ENCODE assay signal across 21 cellular contexts in the genomic region with DNA sequence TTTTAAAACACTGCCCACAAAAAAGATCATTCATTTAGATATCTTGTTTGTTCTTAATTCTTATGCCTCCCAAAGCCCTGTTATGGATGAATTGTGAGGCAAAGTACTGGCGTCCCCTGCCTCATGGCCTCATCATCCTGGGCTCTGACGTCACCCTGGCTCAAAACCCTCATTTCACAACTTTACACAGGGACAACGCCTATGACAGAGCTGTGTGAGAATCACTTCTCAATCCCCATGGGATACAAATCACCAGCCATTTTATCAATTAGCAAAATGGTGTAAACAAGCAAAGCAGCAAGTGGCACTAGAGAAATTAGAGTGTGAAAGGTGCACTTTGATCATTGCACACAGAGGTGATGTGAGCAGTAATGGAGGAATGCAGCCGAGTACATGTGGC. TPM values are rescaled to one million over a fixed set of nuclear protein-coding genes. Genes with fewer than 3 reads are reported as not detected.
DNase-seq lines count a peak whose midpoint lies in the region; ATAC-seq and TF ChIP-seq lines count a peak whose summit lies in the region.
"Had no signal": no experiment of that assay in that cellular context is flagged by ENCODE, and none has a peak within 500 bp of the region (broad histone marks: within the 10 kb centered on the region; RNA-seq: fewer than 3 reads in every experiment).

No MANE protein-coding gene starts in this region.

- no peaks in the 10 kb centered on the region for H3K4me1 Mint-ChIP-seq in activated CD8-positive, alpha-beta T cell treated with anti-CD3 and anti-CD28 coated beads for 36 hours (ENCODE audit: low read depth)

- POLR2A ChIA-PET in activated CD8-positive, alpha-beta T cell treated with anti-CD3 and anti-CD28 coated beads for 36 hours (lab: Charles Lee) = no interaction called here

- no peak overlapping the region for H3K4me3 Mint-ChIP-seq in activated CD8-positive, alpha-beta T cell treated with anti-CD3 and anti-CD28 coated beads for 36 hours
- H3K4me3 Mint-ChIP-seq: activated CD8-positive, alpha-beta T cell treated with anti-CD3 and anti-CD28 coated beads, Interleukin-2, amount 10 ng/mL, durations not matched to agents 7 days and 5 days; effector memory CD8-positive, alpha-beta T cell; GM23338 had no signal

- H3K27ac ChIP-seq in VCaP = peak overlapping the region; percentile 71
- H3K27ac ChIP-seq: SK-N-MC, uterus had no signal

- intact Hi-C loops in sciatic nerve (cut with DNase I) = no loop called here
- intact Hi-C loops in activated CD8-positive, alpha-beta T cell treated with anti-CD3 and anti-CD28 coated beads for 36 hours (cut with micrococcal nuclease) = no loop called here

- H3K27ac Mint-ChIP-seq in activated CD8-positive, alpha-beta T cell treated with anti-CD3 and anti-CD28 coated beads for 36 hours = no peak overlapping the region
- H3K27ac Mint-ChIP-seq: activated CD8-positive, alpha-beta T cell treated with anti-CD3 and anti-CD28 coated beads, Interleukin-2, amount 10 ng/mL, durations not matched to agents 7 days and 5 days; effector memory CD8-positive, alpha-beta T cell; GM23338 had no signal

- TF ChIP-seq CTCF in VCaP (conservative IDR thresholded peaks at IDR 0.05) = no peak
- no peak for TF ChIP-seq CTCF in fibroblast of mammary gland (conservative IDR thresholded peaks at IDR 0.05; ENCODE audit: control insufficient read depth, insufficient read depth, low read depth, low read length)
- no peak for TF ChIP-seq CTCF in activated CD8-positive, alpha-beta T cell treated with anti-CD3 and anti-CD28 coated beads for 36 hours (IDR thresholded peaks at IDR 0.05)

- CTCF ChIA-PET in activated CD8-positive, alpha-beta T cell treated with anti-CD3 and anti-CD28 coated beads for 36 hours (lab: Charles Lee) = no interaction called here

- peak; percentile 44 for ATAC-seq in sciatic nerve
- ATAC-seq in HG02970 (IDR thresholded peaks at IDR 0.05; ENCODE audit: low FRiP score, unreplicated experiment) = no peak
- no peak for ATAC-seq in HG02885 (IDR thresholded peaks at IDR 0.05; ENCODE audit: poor library complexity, unreplicated experiment)
- no peak for ATAC-seq in activated CD8-positive, alpha-beta T cell treated with anti-CD3 and anti-CD28 coated beads for 36 hours
- ATAC-seq: activated CD8-positive, alpha-beta T cell treated with anti-CD3 and anti-CD28 coated beads, Interleukin-2, amount 10 ng/mL, durations not matched to agents 7 days and 5 days; effector memory CD8-positive, alpha-beta T cell; GM23338 had no signal

- no peak overlapping the region for H3K4me3 ChIP-seq in fibroblast of mammary gland (ENCODE audit: control insufficient read depth, low read depth, low read length)
- H3K4me3 ChIP-seq: GM23338, SK-N-MC, skin epidermis, uterus had no signal

- H3K36me3 Mint-ChIP-seq in activated CD8-positive, alpha-beta T cell treated with anti-CD3 and anti-CD28 coated beads for 36 hours (ENCODE audit: low read depth) = peaks cover 2% of the 10 kb centered on the region

- DNase-seq in HCEC 1CT = peak; percentile 55
- DNase-seq in fibroblast of mammary gland (ENCODE audit: low read depth) = peak; percentile 92
- DNase-seq in sciatic nerve (ENCODE audit: low spot score) = no peak
- DNase-seq in NCI-H1105 (lab: John Stamatoyannopoulos, UW) = no peak
- DNase-seq in activated CD8-positive, alpha-beta T cell treated with anti-CD3 and anti-CD28 coated beads for 36 hours = no peak
- DNase-seq: activated CD8-positive, alpha-beta T cell treated with anti-CD3 and anti-CD28 coated beads, Interleukin-2, amount 10 ng/mL, durations not matched to agents 7 days and 5 days; anterior cingulate cortex; BE2C; DMS 273 treated with DMSO at 0.1 percent for 48 hours; effector memory CD8-positive, alpha-beta T cell; midbrain; NCI-H1436; NK-92 treated with Interleukin-12 subunit alpha and Interleukin-12 subunit beta, amount 100 ng/mL, for 24 hours; stimulated activated naive CD4-positive, alpha-beta T cell treated with Interleukin-2 at 50 U/mL for 16 hours; uterus had no signal

- H3K27me3 Mint-ChIP-seq in activated CD8-positive, alpha-beta T cell treated with anti-CD3 and anti-CD28 coated beads for 36 hours = peaks cover 15% of the 10 kb centered on the region

- H3K9me3 Mint-ChIP-seq in activated CD8-positive, alpha-beta T cell treated with anti-CD3 and anti-CD28 coated beads for 36 hours = peaks cover 9% of the 10 kb centered on the region

RNA-seq across cellular contexts. Expression of gene FHOD3, which starts 16.6 kb away (rescaled TPM):
- total RNA-seq in sciatic nerve = 33.3 TPM
- total RNA-seq in activated CD8-positive, alpha-beta T cell treated with anti-CD3 and anti-CD28 coated beads for 36 hours = not detected
- total RNA-seq: activated CD8-positive, alpha-beta T cell treated with anti-CD3 and anti-CD28 coated beads, Interleukin-2, amount 10 ng/mL, durations not matched to agents 7 days and 5 days had no signal

Comparison
In these comparisons a context has a peak if more than half of its experiments do, and no peak if none do; other contexts are left out.
1. DNase-seq: peak in HCEC 1CT (single experiment) and fibroblast of mammary gland (single experiment); none in sciatic nerve (single experiment), NCI-H1105 (single experiment) and activated CD8-positive, alpha-beta T cell treated with anti-CD3 and anti-CD28 coated beads for 36 hours (single experiment).
2. RNA of gene FHOD3, which starts 16.6 kb away (total RNA-seq): 33.3 TPM in sciatic nerve (single experiment); not detected in activated CD8-positive, alpha-beta T cell treated with anti-CD3 and anti-CD28 coated beads for 36 hours; every median in the first group is over 10 times any median in the second.